In the genomic region with DNA sequence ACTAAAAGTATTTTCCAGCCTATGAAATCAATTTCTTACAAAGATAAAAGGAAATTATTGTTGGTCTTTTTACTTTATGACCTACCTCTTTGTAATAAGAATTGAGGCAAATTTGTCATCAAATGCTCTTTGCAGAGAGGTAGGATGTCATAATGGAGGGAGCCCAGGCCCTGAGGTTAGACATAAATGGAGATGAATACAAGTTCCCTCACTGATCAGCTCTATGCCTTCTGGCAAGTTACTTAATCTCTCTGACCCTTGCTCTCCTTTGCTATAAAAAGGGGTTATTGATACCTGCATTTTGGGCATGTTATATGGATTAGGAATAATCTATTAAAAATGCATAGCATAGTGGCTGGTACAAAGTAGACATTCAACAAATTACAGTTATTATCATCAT, we compare ENCODE assay signal across 19 cellular contexts.
DNase-seq lines count a peak whose midpoint lies in the region; ATAC-seq, FAIRE-seq and TF ChIP-seq lines count a peak whose summit lies in the region.
"Had no signal": no experiment of that assay in that cellular context is flagged by ENCODE, and none has a peak within 500 bp of the region (broad histone marks: within the 10 kb centered on the region; RNA-seq: fewer than 3 reads in every experiment).

No MANE protein-coding gene starts in this region.

- peak overlapping the region; percentile 90; the same call in 2 of the 3 replicates for H2BK15ac ChIP-seq in IMR-90 (ENCODE audit: low read depth, low read length)
- H2BK15ac ChIP-seq in mesenchymal stem cell (ENCODE audit: low read depth, poor library complexity, severe bottlenecking) = no peak overlapping the region

- POLR2A ChIA-PET in A549 (lab: Yijun Ruan, JAX) = no interaction called here
- POLR2A ChIA-PET in IMR-90 (lab: Charles Lee; ENCODE audit: unreplicated experiment) = interaction anchor here (0.6 to 1.1 kb wide), 2 partner anchors 30 to 367 kb away, joined by 3 to 4 read pairs; no protein-coding TSS in a partner anchor

- TF ChIP-seq EP300 in A549 (IDR thresholded peaks at IDR 0.05) = no peak

- no TSS peak for BruUV-seq in IMR-90 (replicated peaks; lab: Mats Ljungman, UMichigan)

- ATAC-seq in A549 = no peak
- no peak for ATAC-seq in IMR-90 (ENCODE audit: low read depth)
- ATAC-seq in HG02973 (IDR thresholded peaks at IDR 0.05; ENCODE audit: unreplicated experiment) = no peak
- ATAC-seq: natural killer cell; stimulated activated memory B cell treated with anti-CD40 and anti-IgM and Interleukin-4, amounts not matched to agents 10 μg/mL and 1 μg/mL and 100 μg/mL, for 72 hours had no signal

- H3K4me1 ChIP-seq in A549 (peaks cover 47% of the 10 kb centered on the region), IMR-90 (ENCODE audit: control insufficient read depth, insufficient read depth, low read length) (peaks cover 25% of the 10 kb centered on the region), mesenchymal stem cell (ENCODE audit: control insufficient read depth, insufficient read depth, low read depth, low read length) (peaks cover 7% of the 10 kb centered on the region)

- H2AFZ ChIP-seq in IMR-90 (replicated peaks; ENCODE audit: low read length, poor library complexity) = no peak overlapping the region
- H2AFZ ChIP-seq in mesenchymal stem cell (ENCODE audit: low read depth, low read length) = no peak overlapping the region

- no peak overlapping the region for H2AK9ac ChIP-seq in IMR-90 (replicated peaks; ENCODE audit: low read depth, low read length, poor library complexity)

- H3K27me3 ChIP-seq in IMR-90 (ENCODE audit: control insufficient read depth, insufficient read depth, low read length) = no peaks in the 10 kb centered on the region
- no peaks in the 10 kb centered on the region for H3K27me3 ChIP-seq in brain microvascular endothelial cell (replicated peaks)
- H3K27me3 ChIP-seq in mesenchymal stem cell (ENCODE audit: control insufficient read depth in 1 of 2, insufficient read depth in 1 of 2, low read length in 2 of 2) = no peaks in the 10 kb centered on the region
- H3K27me3 ChIP-seq: hepatocyte, testis had no signal

- no peak overlapping the region for H3K27ac Mint-ChIP-seq in glutamatergic neuron (ENCODE audit: unreplicated experiment)
- H3K27ac Mint-ChIP-seq: CD4-positive, CD25-positive, alpha-beta regulatory T cell; natural killer cell; stimulated activated memory B cell treated with anti-CD40 and anti-IgM and Interleukin-4, amounts not matched to agents 10 μg/mL and 1 μg/mL and 100 μg/mL, for 72 hours had no signal

- peak overlapping the region; percentile 94 for H2BK120ac ChIP-seq in IMR-90 (ENCODE audit: low read depth, low read length)
- no peak overlapping the region for H2BK120ac ChIP-seq in mesenchymal stem cell (ENCODE audit: low read depth, low read length)

- H3K4me1 Mint-ChIP-seq in glutamatergic neuron (ENCODE audit: low read depth, unreplicated experiment) = peaks cover 2% of the 10 kb centered on the region

- dilution Hi-C loops in IMR-90 (cut with HindIII; ENCODE audit: low sequenced_read_pairs, unreplicated experiment) = no loop called here

- no peaks in the 10 kb centered on the region for H4K20me1 ChIP-seq in IMR-90 (ENCODE audit: insufficient read depth, low read length)

- peak overlapping the region; percentile 37 to 79 for H4K8ac ChIP-seq in IMR-90 (ENCODE audit: low read depth in 2 of 2, low read length in 2 of 2)
- H4K8ac ChIP-seq in mesenchymal stem cell (ENCODE audit: low read length) = no peak overlapping the region

- no peak for FAIRE-seq in A549 (lab: Jason Lieb, UNC)
- FAIRE-seq: endometrium, kidney had no signal

- in situ Hi-C loops in IMR-90 (cut with MboI; ENCODE audit: low sequenced_read_pairs) = no loop called here
- in situ Hi-C loops in brain microvascular endothelial cell (cut with HindIII; ENCODE audit: low pct_ligation_motif_present, low sequenced_read_pairs) = no loop called here

- H3K9me1 ChIP-seq in IMR-90 (ENCODE audit: insufficient read depth, low read length) = peaks cover 18% of the 10 kb centered on the region; the same call in 1 of the 2 replicates

- no peak for TF ChIP-seq RAD21 in A549 (conservative IDR thresholded peaks at IDR 0.05 in 1 of 2, IDR thresholded peaks at IDR 0.05 in 1 of 2)
- no peak for TF ChIP-seq RAD21 in IMR-90 (IDR thresholded peaks at IDR 0.05; ENCODE audit: low read length)

- H3K27me3 Mint-ChIP-seq in glutamatergic neuron (ENCODE audit: unreplicated experiment) = peaks cover 3% of the 10 kb centered on the region
- H3K27me3 Mint-ChIP-seq: activated naive CD8-positive, alpha-beta T cell; CD4-positive, CD25-positive, alpha-beta regulatory T cell; stimulated activated memory B cell treated with anti-CD40 and anti-IgM and Interleukin-4, amounts not matched to agents 10 μg/mL and 1 μg/mL and 100 μg/mL, for 72 hours had no signal

- H2BK12ac ChIP-seq in mesenchymal stem cell (ENCODE audit: low read length in 2 of 2) = no peak overlapping the region

- intact Hi-C loops in IMR-90 (cut with micrococcal nuclease) = no loop called here

- H3K9ac ChIP-seq in IMR-90 (ENCODE audit: low read depth, low read length) (peak overlapping the region; percentile 4; the same call in 1 of the 2 replicates), mesenchymal stem cell (ENCODE audit: low read length) (peak overlapping the region; percentile 83)

- H3K23ac ChIP-seq in IMR-90 (ENCODE audit: low read depth, low read length) (no peak overlapping the region; the same call in 1 of the 2 replicates), mesenchymal stem cell (ENCODE audit: low read length in 2 of 2) (no peak overlapping the region)

- DNase-seq in A549 (ENCODE audit: low read depth in 1 of 2, low spot score in 1 of 2) (no peak), IMR-90 (no peak), brain microvascular endothelial cell (no peak), mesenchymal stem cell (no peak), glutamatergic neuron (no peak), epidermal melanocyte (ENCODE audit: insufficient read length, low spot score) (no peak), SHP77 (lab: John Stamatoyannopoulos, UW) (no peak)
- DNase-seq: GDM1, kidney, natural killer cell, NCI-H1694, testis had no signal

- H2BK5ac ChIP-seq in IMR-90 (ENCODE audit: low read depth, low read length, poor library complexity, severe bottlenecking) = peak overlapping the region; percentile 81
- peak overlapping the region; percentile 61 for H2BK5ac ChIP-seq in mesenchymal stem cell (ENCODE audit: low read depth, low read length, poor library complexity, severe bottlenecking)

- H4K91ac ChIP-seq in IMR-90 (ENCODE audit: insufficient read depth, low read depth, low read length) (peak overlapping the region; percentile 82), mesenchymal stem cell (ENCODE audit: low read length) (no peak overlapping the region)

- H3K4me3 ChIP-seq in A549 (no peak overlapping the region), IMR-90 (ENCODE audit: insufficient read depth, low read depth, low read length) (no peak overlapping the region), brain microvascular endothelial cell (ENCODE audit: low read depth, low read length) (no peak overlapping the region), mesenchymal stem cell (ENCODE audit: insufficient read depth in 1 of 2, low read depth in 1 of 2, low read length in 2 of 2) (no peak overlapping the region)
- H3K4me3 ChIP-seq: coronary artery, hepatocyte, testis had no signal

- H3K18ac ChIP-seq in IMR-90 (ENCODE audit: low read depth, low read length) (peak overlapping the region; percentile 83), mesenchymal stem cell (ENCODE audit: low read depth in 1 of 2, low read length in 2 of 2) (peak overlapping the region in 1 of 2 experiments; percentile 43)

- 0 out of 2 replicates have a peak overlapping the region, but pooled peaks have one; percentile 1 for H3K56ac ChIP-seq in IMR-90 (ENCODE audit: extremely low read depth, insufficient read depth, low read length)

- H3K4me2 ChIP-seq in A549 (no peak overlapping the region; the same call in 1 of the 3 replicates), IMR-90 (ENCODE audit: low read depth, low read length) (no peak overlapping the region), mesenchymal stem cell (ENCODE audit: low read length, poor library complexity, severe bottlenecking) (no peak overlapping the region)
- H3K4me2 ChIP-seq: hepatocyte had no signal

- H3K4ac ChIP-seq in IMR-90 (ENCODE audit: low read depth, low read length) (peak overlapping the region; percentile 89), mesenchymal stem cell (ENCODE audit: low read depth in 1 of 2, low read length in 2 of 2) (no peak overlapping the region)

- H3K9me3 ChIP-seq in A549 (no peaks in the 10 kb centered on the region), IMR-90 (ENCODE audit: control insufficient read depth, insufficient read depth, low read length) (no peaks in the 10 kb centered on the region), mesenchymal stem cell (ENCODE audit: control insufficient read depth, low read length) (no peaks in the 10 kb centered on the region)
- H3K9me3 ChIP-seq: testis had no signal

- peaks cover 2% of the 10 kb centered on the region for H3K9me3 Mint-ChIP-seq in glutamatergic neuron (ENCODE audit: unreplicated experiment)
- H3K9me3 Mint-ChIP-seq: natural killer cell; stimulated activated memory B cell treated with anti-CD40 and anti-IgM and Interleukin-4, amounts not matched to agents 10 μg/mL and 1 μg/mL and 100 μg/mL, for 72 hours had no signal

- H2AK5ac ChIP-seq in IMR-90 (ENCODE audit: low read depth, low read length) (peak overlapping the region; percentile 85), mesenchymal stem cell (ENCODE audit: low read length, severe bottlenecking) (peak overlapping the region; percentile 61)

- peaks cover 0 to 7% of the 10 kb centered on the region in 2 experiments; a peak in 1 of 4 replicates for H3K79me1 ChIP-seq in IMR-90 (ENCODE audit: low read depth in 1 of 2, low read length in 2 of 2)
- no peaks in the 10 kb centered on the region for H3K79me1 ChIP-seq in mesenchymal stem cell (replicated peaks; ENCODE audit: low read length, poor library complexity, severe bottlenecking)

- CTCF ChIA-PET in A549 (lab: Yijun Ruan, JAX) = interaction anchor here (1.1 kb wide), 1 partner anchor 9 kb away, joined by 3 read pairs; no protein-coding TSS in a partner anchor
- CTCF ChIA-PET in IMR-90 (lab: Yijun Ruan, JAX) = interaction anchor here (0.7 kb wide), 1 partner anchor 337 kb away, joined by 3 read pairs; no protein-coding TSS in a partner anchor

- H3K36me3 ChIP-seq in IMR-90 (ENCODE audit: control insufficient read depth, insufficient read depth, low read length) = no peaks in the 10 kb centered on the region
- no peaks in the 10 kb centered on the region for H3K36me3 ChIP-seq in brain microvascular endothelial cell (replicated peaks)
- H3K36me3 ChIP-seq in mesenchymal stem cell (ENCODE audit: control insufficient read depth in 1 of 2, insufficient read depth in 2 of 2, low read depth in 1 of 2, low read length in 2 of 2) = no peaks in the 10 kb centered on the region

- TF ChIP-seq CTCF in A549 (IDR thresholded peaks at IDR 0.05) = no peak
- no peak for TF ChIP-seq CTCF in IMR-90 (conservative IDR thresholded peaks at IDR 0.05; ENCODE audit: low read depth, low read length)
- TF ChIP-seq CTCF in brain microvascular endothelial cell (IDR thresholded peaks at IDR 0.05; ENCODE audit: low read depth, low read length, missing control alignments) = no peak
- no peak for TF ChIP-seq CTCF in glutamatergic neuron (IDR thresholded peaks at IDR 0.05; ENCODE audit: partially characterized antibody, unreplicated experiment)

- peak overlapping the region; percentile 58 to 79; a peak in 5 of 6 replicates for H3K27ac ChIP-seq in A549
- H3K27ac ChIP-seq in IMR-90 (ENCODE audit: insufficient read depth, low read length) = peak overlapping the region; percentile 64
- peak overlapping the region; percentile 71 for H3K27ac ChIP-seq in brain microvascular endothelial cell
- peak overlapping the region; percentile 89 for H3K27ac ChIP-seq in mesenchymal stem cell (ENCODE audit: low read length, poor library complexity, severe bottlenecking)
- H3K27ac ChIP-seq: coronary artery, hepatocyte, testis had no signal

- peak overlapping the region; percentile 74; the same call in 1 of the 2 replicates for H4K5ac ChIP-seq in IMR-90 (ENCODE audit: low read depth, low read length)

- TF ChIP-seq POLR2A in A549 (IDR thresholded peaks at IDR 0.05; ENCODE audit: low read length) = no peak
- TF ChIP-seq POLR2A in IMR-90 (IDR thresholded peaks at IDR 0.05; ENCODE audit: low read depth, low read length) = no peak

- H3K4me3 Mint-ChIP-seq in glutamatergic neuron (ENCODE audit: unreplicated experiment) = no peak overlapping the region
- H3K4me3 Mint-ChIP-seq: activated naive CD8-positive, alpha-beta T cell; CD4-positive, CD25-positive, alpha-beta regulatory T cell; natural killer cell; stimulated activated memory B cell treated with anti-CD40 and anti-IgM and Interleukin-4, amounts not matched to agents 10 μg/mL and 1 μg/mL and 100 μg/mL, for 72 hours had no signal

- no peaks in the 10 kb centered on the region for H3K36me3 Mint-ChIP-seq in glutamatergic neuron (ENCODE audit: unreplicated experiment)
- H3K36me3 Mint-ChIP-seq: CD4-positive, CD25-positive, alpha-beta regulatory T cell; natural killer cell; stimulated activated memory B cell treated with anti-CD40 and anti-IgM and Interleukin-4, amounts not matched to agents 10 μg/mL and 1 μg/mL and 100 μg/mL, for 72 hours had no signal

- H2BK20ac ChIP-seq in IMR-90 (ENCODE audit: low read depth, low read length) = peak overlapping the region; percentile 95

- H3K14ac ChIP-seq in IMR-90 (replicated peaks; ENCODE audit: low read depth, low read length) (peak overlapping the region; percentile 82), mesenchymal stem cell (ENCODE audit: low read length in 2 of 2) (no peak overlapping the region)
